In genomic region chr9:87725356-87725899, GRCh38 we compare ENCODE assay signal across 10 cellular contexts. TPM values are rescaled to one million over a fixed set of nuclear protein-coding genes. Genes with fewer than 3 reads are reported as not detected.
DNase-seq lines count a peak whose midpoint lies in the region; FAIRE-seq and TF ChIP-seq lines count a peak whose summit lies in the region.
"Had no signal": no experiment of that assay in that cellular context is flagged by ENCODE, and none has a peak within 500 bp of the region (broad histone marks: within the 10 kb centered on the region; RNA-seq: fewer than 3 reads in every experiment).

No MANE protein-coding gene starts in this region.

- peaks cover 2% of the 10 kb centered on the region for H3K36me3 ChIP-seq in bronchial epithelial cell (ENCODE audit: control insufficient read depth, insufficient read depth, low read length)
- H3K36me3 ChIP-seq in kidney (ENCODE audit: control insufficient read depth in 1 of 2, insufficient read depth in 2 of 2, low read length in 2 of 2) = peaks cover 14 to 26% of the 10 kb centered on the region in 2 donors
- H3K36me3 ChIP-seq in stomach = peaks cover 0 to 29% (median 24%) of the 10 kb centered on the region in 4 donors
- H3K36me3 ChIP-seq: BLaER1 treated with 17β-estradiol and CSF1 and Interleukin-3, amounts not matched to agents 10 nM and 100 nM had no signal

- H3K4me1 Mint-ChIP-seq in T-helper 1 cell treated with Interleukin-12 subunit alpha and Interleukin-12 subunit beta and Interleukin-4 antibody, amounts not matched to agents 30 μg/mL and 1 μg/mL, for 36 hours (ENCODE audit: low read depth) = peaks cover 4% of the 10 kb centered on the region

- TF ChIP-seq POLR2A in stomach (IDR thresholded peaks at IDR 0.05) = no peak

- H3K4me1 ChIP-seq in kidney (ENCODE audit: control insufficient read depth in 1 of 2, insufficient read depth in 1 of 2, low read depth in 1 of 2, low read length in 2 of 2) (peaks cover 0 to 9% of the 10 kb centered on the region in 2 donors), stomach (peaks cover 14 to 46% (median 30%) of the 10 kb centered on the region in 4 donors)

- H3K4me3 Mint-ChIP-seq in T-helper 1 cell treated with Interleukin-12 subunit alpha and Interleukin-12 subunit beta and Interleukin-4 antibody, amounts not matched to agents 30 μg/mL and 1 μg/mL, for 36 hours = peak overlapping the region; percentile 81

- H3K27me3 Mint-ChIP-seq in T-helper 1 cell treated with Interleukin-12 subunit alpha and Interleukin-12 subunit beta and Interleukin-4 antibody, amounts not matched to agents 30 μg/mL and 1 μg/mL, for 36 hours (ENCODE audit: low read depth) = peaks cover 58% of the 10 kb centered on the region

- H3K27ac ChIP-seq in kidney (ENCODE audit: low read depth in 2 of 2, low read length in 2 of 2) (peak overlapping the region; percentile 97), stomach (peak overlapping the region; percentile 79 to 95 (median 91))

- DNase-seq in T-helper 1 cell (no peak), bronchial epithelial cell (ENCODE audit: low read depth) (no peak), kidney (no peak), stomach (no peak), NCI-H345 (lab: John Stamatoyannopoulos, UW) (no peak), HuH-7.5 (ENCODE audit: low spot score) (no peak), NCI-H1436 treated with DMSO at 0.1 percent for 48 hours (lab: John Stamatoyannopoulos, UW) (no peak)

- FAIRE-seq in bronchial epithelial cell (lab: Jason Lieb, UNC) (no peak), kidney (lab: Jason Lieb, UNC) (no peak)
- FAIRE-seq: TTC549 had no signal

- H3K9me3 ChIP-seq in kidney (ENCODE audit: control insufficient read depth in 1 of 2, low read length in 2 of 2) (no peaks in the 10 kb centered on the region), stomach (no peaks in the 10 kb centered on the region)

- no peaks in the 10 kb centered on the region for H3K9me3 Mint-ChIP-seq in T-helper 1 cell treated with Interleukin-12 subunit alpha and Interleukin-12 subunit beta and Interleukin-4 antibody, amounts not matched to agents 30 μg/mL and 1 μg/mL, for 36 hours

- no peak overlapping the region for H3K27ac Mint-ChIP-seq in T-helper 1 cell treated with Interleukin-12 subunit alpha and Interleukin-12 subunit beta and Interleukin-4 antibody, amounts not matched to agents 30 μg/mL and 1 μg/mL, for 36 hours

- peaks cover 3% of the 10 kb centered on the region for H3K36me3 Mint-ChIP-seq in T-helper 1 cell treated with Interleukin-12 subunit alpha and Interleukin-12 subunit beta and Interleukin-4 antibody, amounts not matched to agents 30 μg/mL and 1 μg/mL, for 36 hours (ENCODE audit: low read depth)

- no peak for TF ChIP-seq EP300 in stomach (IDR thresholded peaks at IDR 0.05)

- H3K27me3 ChIP-seq in bronchial epithelial cell (ENCODE audit: control insufficient read depth, insufficient read depth, low read length) (no peaks in the 10 kb centered on the region), stomach (peaks cover 0 to 11% (median 0%) of the 10 kb centered on the region in 3 donors)
- H3K27me3 ChIP-seq: BLaER1 treated with 17β-estradiol and CSF1 and Interleukin-3, amounts not matched to agents 10 nM and 100 nM had no signal

- H3K9ac ChIP-seq in kidney (ENCODE audit: low read length in 2 of 2) = peak overlapping the region; percentile 1 to 77
- H3K9ac ChIP-seq: BLaER1 treated with 17β-estradiol and CSF1 and Interleukin-3, amounts not matched to agents 10 nM and 100 nM had no signal

- H3K4me3 ChIP-seq in bronchial epithelial cell (ENCODE audit: low read depth, low read length) = peak overlapping the region; percentile 62
- peak overlapping the region; percentile 72 to 86 for H3K4me3 ChIP-seq in kidney (ENCODE audit: low read length in 2 of 2)
- H3K4me3 ChIP-seq in stomach = peak overlapping the region; percentile 51 to 69 (median 56)
- H3K4me3 ChIP-seq: BLaER1 treated with 17β-estradiol and CSF1 and Interleukin-3, amounts not matched to agents 10 nM and 100 nM had no signal

- TF ChIP-seq CTCF in bronchial epithelial cell (IDR thresholded peaks at IDR 0.05; ENCODE audit: insufficient read depth, low read length, severe bottlenecking) (no peak), kidney (IDR thresholded peaks at IDR 0.05; ENCODE audit: borderline replicate concordance, extremely low read depth, insufficient read depth) (no peak), stomach (IDR thresholded peaks at IDR 0.05) (no peak)

- WGBS in stomach, 5 donors = 4 to 9% (median 5%) methylated on average over 19 to 25 of the region's 25 CpGs

- intact Hi-C loops in kidney (cut with DNase I) (no loop called here), stomach (cut with DNase I; ENCODE audit: low total_unique reads) (no loop called here)

RNA-seq across cellular contexts. Expression of gene CTSL, which starts 0.5 kb away (rescaled TPM):
- 107 and 161 TPM in 2 replicates for total RNA-seq in bronchial epithelial cell
- total RNA-seq in kidney = 139 TPM
- 237 TPM for polyA plus RNA-seq in kidney (ENCODE audit: insufficient read depth, low read depth, low replicate concordance)
- 100 to 1,000 TPM in 1 of 5 donors, 10 to 100 TPM in 3, 1 to 10 TPM in 1; 4.9 to 104 (median 22.2) TPM for total RNA-seq in stomach
- polyA plus RNA-seq in stomach = 10 to 100 TPM; 18.6 to 48.9 (median 46.6) TPM
